Comparison of ENCODE assay signal across 35 cellular contexts in the genomic region with DNA sequence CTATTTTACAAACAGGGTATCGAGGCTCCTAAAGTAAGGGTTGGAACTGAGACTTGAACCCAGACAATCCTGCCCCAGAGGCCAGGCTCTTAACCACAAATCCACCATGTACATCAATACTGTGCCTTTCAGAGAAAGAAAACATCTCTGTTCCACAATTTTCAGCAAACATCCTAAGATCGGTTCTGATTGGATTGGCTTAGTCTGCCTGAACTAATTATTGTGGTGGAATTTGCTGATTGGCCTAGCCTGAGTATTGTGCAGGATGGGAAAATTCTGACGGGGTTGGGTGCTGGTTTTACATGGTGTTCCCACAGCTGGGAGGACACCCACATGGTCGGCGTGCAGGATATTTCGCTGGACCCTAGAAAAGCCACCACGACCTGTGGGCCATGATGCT. TPM values are rescaled to one million over a fixed set of nuclear protein-coding genes. Genes with fewer than 3 reads are reported as not detected.
"Had no signal": no experiment of that assay in that cellular context is flagged by ENCODE, and none has a peak within 500 bp of the region (broad histone marks: within the 10 kb centered on the region; RNA-seq: fewer than 3 reads in every experiment).

CLPSL1 (plus strand) TSS at position 301 of the 400 bp plus-strand sequence; CDS start at position 393, 92 bp downstream.

- H3K27ac Mint-ChIP-seq: activated B cell treated with CpG ODN at 0.5 μM for 24 hours; activated CD4-positive, alpha-beta memory T cell treated with anti-CD3 and anti-CD28 coated beads, Interleukin-2, amount 10 ng/mL, durations not matched to agents 7 days and 5 days; activated CD8-positive, alpha-beta memory T cell treated with anti-CD3 and anti-CD28 coated beads, Interleukin-2, amount 10 ng/mL, durations not matched to agents 7 days and 5 days; activated naive CD4-positive, alpha-beta T cell treated with anti-CD3 and anti-CD28 coated beads, Interleukin-2, amount 10 ng/mL, durations not matched to agents 7 days and 5 days; activated naive CD8-positive, alpha-beta T cell; activated naive CD8-positive, alpha-beta T cell treated with anti-CD3 and anti-CD28 coated beads, Interleukin-2, amount 50 U/mL, for 24 hours had no signal

- H3K36me3 Mint-ChIP-seq: activated CD8-positive, alpha-beta memory T cell treated with anti-CD3 and anti-CD28 coated beads, Interleukin-2, amount 10 ng/mL, durations not matched to agents 7 days and 5 days; activated naive CD4-positive, alpha-beta T cell treated with anti-CD3 and anti-CD28 coated beads, Interleukin-2, amount 10 ng/mL, durations not matched to agents 7 days and 5 days; brain had no signal

- H3K9me3 ChIP-seq: SJSA1, SK-N-SH had no signal

- H3K9ac ChIP-seq: SK-N-SH had no signal

- H3K9me3 Mint-ChIP-seq: activated B cell treated with CpG ODN at 0.5 μM for 24 hours; activated CD4-positive, alpha-beta memory T cell treated with anti-CD3 and anti-CD28 coated beads, Interleukin-2, amount 10 ng/mL, durations not matched to agents 7 days and 5 days; activated naive CD4-positive, alpha-beta T cell treated with anti-CD3 and anti-CD28 coated beads, Interleukin-2, amount 10 ng/mL, durations not matched to agents 7 days and 5 days; activated naive CD8-positive, alpha-beta T cell treated with anti-CD3 and anti-CD28 coated beads, Interleukin-2, amount 50 U/mL, for 24 hours had no signal

- ATAC-seq: activated CD8-positive, alpha-beta memory T cell treated with anti-CD3 and anti-CD28 coated beads, Interleukin-2, amount 10 ng/mL, durations not matched to agents 7 days and 5 days; activated naive CD8-positive, alpha-beta T cell treated with anti-CD3 and anti-CD28 coated beads, Interleukin-2, amount 50 U/mL, for 24 hours; Panc1 had no signal

- H3K27ac ChIP-seq: SJSA1, VCaP had no signal

- DNase-seq: activated B cell treated with CpG ODN at 0.5 μM for 24 hours; activated CD4-positive, alpha-beta memory T cell treated with anti-CD3 and anti-CD28 coated beads, Interleukin-2, amount 10 ng/mL, durations not matched to agents 7 days and 5 days; activated CD4-positive, alpha-beta T cell treated with anti-CD3 and anti-CD28 coated beads for 4 hours; activated CD4-positive, alpha-beta T cell treated with anti-CD3 and anti-CD28 coated beads, Interleukin-2, amount 50 U/mL, for 1 hour; activated CD4-positive, CD25-positive, alpha-beta regulatory T cell treated with anti-CD3 and anti-CD28 coated beads, Interleukin-2, amount 50 U/mL, for 72 hours; activated CD8-positive, alpha-beta memory T cell treated with anti-CD3 and anti-CD28 coated beads for 24 hours; activated CD8-positive, alpha-beta memory T cell treated with anti-CD3 and anti-CD28 coated beads, Interleukin-2, amount 10 ng/mL, durations not matched to agents 7 days and 5 days; activated CD8-positive, alpha-beta memory T cell treated with anti-CD3 and anti-CD28 coated beads, Interleukin-2, amount 50 U/mL, for 48 hours; activated effector memory CD4-positive, alpha-beta T cell treated with Interleukin-2 at 50 U/mL for 16 hours; activated naive CD4-positive, alpha-beta T cell treated with anti-CD3 and anti-CD28 coated beads, Interleukin-2, amount 10 ng/mL, durations not matched to agents 7 days and 5 days; activated naive CD8-positive, alpha-beta T cell treated with anti-CD3 and anti-CD28 coated beads, Interleukin-2, amount 50 U/mL, for 24 hours; activated T-cell treated with anti-CD3 and anti-CD28 coated beads, Interleukin-2, amount 50 U/mL, for 48 hours; anterior cingulate cortex; caudate nucleus; cerebellar nuclear complex; Karpas-422; NCI-H1105; NCI-H1417 treated with DMSO at 0.1 percent for 48 hours; NCI-H1694; NCI-H2029; NCI-H345; NCI-H524 treated with DMSO at 0.1 percent for 48 hours; SHP77 treated with DMSO at 0.1 percent for 48 hours; SK-N-SH; T-helper 2 cell; T-helper 9 cell had no signal

- FAIRE-seq: bronchial epithelial cell had no signal

- H3K4me2 ChIP-seq: SK-N-SH had no signal

- H3K4me3 ChIP-seq: SJSA1 had no signal

- H3K36me3 ChIP-seq: SJSA1 had no signal

- H3K4me3 Mint-ChIP-seq: activated B cell treated with CpG ODN at 0.5 μM for 24 hours; activated CD4-positive, alpha-beta memory T cell treated with anti-CD3 and anti-CD28 coated beads, Interleukin-2, amount 10 ng/mL, durations not matched to agents 7 days and 5 days; activated CD8-positive, alpha-beta memory T cell treated with anti-CD3 and anti-CD28 coated beads, Interleukin-2, amount 10 ng/mL, durations not matched to agents 7 days and 5 days; activated naive CD4-positive, alpha-beta T cell treated with anti-CD3 and anti-CD28 coated beads, Interleukin-2, amount 10 ng/mL, durations not matched to agents 7 days and 5 days; activated naive CD8-positive, alpha-beta T cell; activated naive CD8-positive, alpha-beta T cell treated with anti-CD3 and anti-CD28 coated beads, Interleukin-2, amount 50 U/mL, for 24 hours; brain had no signal

RNA-seq across cellular contexts. Expression of gene CLPSL1, which starts in this region (rescaled TPM):
- total RNA-seq: activated B cell treated with CpG ODN at 0.5 μM for 24 hours; activated CD4-positive, alpha-beta memory T cell treated with anti-CD3 and anti-CD28 coated beads, Interleukin-2, amount 10 ng/mL, durations not matched to agents 7 days and 5 days; activated CD8-positive, alpha-beta memory T cell treated with anti-CD3 and anti-CD28 coated beads, Interleukin-2, amount 10 ng/mL, durations not matched to agents 7 days and 5 days; bronchial epithelial cell; MCF 10A; NCI-H460; RPMI7951; SJSA1 had no signal
- polyA plus RNA-seq: SK-N-SH had no signal
